In the genomic region with DNA sequence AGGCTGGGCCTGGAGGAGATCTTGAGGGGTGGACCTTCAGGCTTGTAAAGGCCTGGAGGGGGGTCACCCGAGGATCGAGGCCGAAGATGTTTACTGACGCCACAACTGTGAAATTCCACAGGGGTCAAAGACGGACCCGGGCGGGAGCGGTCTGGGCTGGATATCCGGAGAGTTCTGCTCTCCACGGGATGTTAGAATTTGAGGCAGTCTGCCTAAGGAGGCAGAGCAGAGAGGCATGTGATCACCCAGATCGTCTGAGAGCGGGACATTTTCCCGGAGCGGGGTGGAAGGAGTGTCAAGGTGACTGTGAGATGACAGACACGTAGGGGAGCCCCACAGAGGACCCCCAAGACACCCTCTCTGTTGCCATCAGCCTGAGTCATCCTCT, we compare ENCODE assay signal across 11 cellular contexts. TPM values are rescaled to one million over a fixed set of nuclear protein-coding genes. Genes with fewer than 3 reads are reported as not detected.
DNase-seq lines count a peak whose midpoint lies in the region; ATAC-seq and TF ChIP-seq lines count a peak whose summit lies in the region.
"Had no signal": no experiment of that assay in that cellular context is flagged by ENCODE, and none has a peak within 500 bp of the region (broad histone marks: within the 10 kb centered on the region; RNA-seq: fewer than 3 reads in every experiment).

No MANE protein-coding gene starts in this region.

- no peaks in the 10 kb centered on the region for H3K4me1 Mint-ChIP-seq in activated CD4-positive, alpha-beta T cell treated with anti-CD3 and anti-CD28 coated beads, Interleukin-2, amount 10 ng/mL, durations not matched to agents 24 days and 14 days

- no peaks in the 10 kb centered on the region for H3K79me2 ChIP-seq in GM23248 (ENCODE audit: insufficient read depth)
- no peaks in the 10 kb centered on the region for H3K79me2 ChIP-seq in PC-9 (ENCODE audit: low read depth)

- H3K9me3 ChIP-seq in GM23248 (ENCODE audit: low read depth) (no peaks in the 10 kb centered on the region), skeletal muscle tissue (ENCODE audit: control insufficient read depth in 3 of 3, low read length in 3 of 3) (no peaks in the 10 kb centered on the region), PC-9 (ENCODE audit: insufficient read depth, low read depth) (no peaks in the 10 kb centered on the region)
- H3K9me3 ChIP-seq: Caco-2 had no signal

- H3K9ac ChIP-seq in GM23248 (peak overlapping the region; percentile 78), skeletal muscle tissue (ENCODE audit: low read depth in 1 of 3, low read length in 3 of 3) (peak overlapping the region; percentile 24 to 80 (median 65))

- H2AFZ ChIP-seq in GM23248 (peak overlapping the region; percentile 66), PC-9 (no peak overlapping the region)

- in situ Hi-C loops in GM23248 (cut with MboI): no loop called here

- 2 to 3% methylated on average over 15 of the region's 15 CpGs for WGBS in GM23248 (ENCODE audit: low coverage in 1 of 2, low lambda C conversion rate in 2 of 2, missing lambda C conversion rate in 2 of 2), 2 experiments

- ATAC-seq in left lobe of liver (peak; percentile 55), HG03354 (IDR thresholded peaks at IDR 0.05; ENCODE audit: poor library complexity, severe bottlenecking, unreplicated experiment) (no peak)
- ATAC-seq: stimulated activated naive CD8-positive, alpha-beta T cell treated with anti-CD3 and anti-CD28 coated beads, Interleukin-15, amount 100 ng/mL, for 72 hours had no signal

- H3K27ac ChIP-seq in GM23248 (peak overlapping the region; percentile 87), coronary artery (peak overlapping the region; percentile 96 to 98), skeletal muscle tissue (ENCODE audit: low read depth, low read length) (peak overlapping the region; percentile 87), PC-9 (no peak overlapping the region)

- H3K27me3 ChIP-seq in GM23248 (replicated peaks; ENCODE audit: insufficient read depth): no peaks in the 10 kb centered on the region
- H3K27me3 ChIP-seq in skeletal muscle tissue (ENCODE audit: control insufficient read depth in 3 of 3, insufficient read depth in 3 of 3, low read length in 3 of 3): no peaks in the 10 kb centered on the region
- H3K27me3 ChIP-seq in PC-9 (ENCODE audit: insufficient read depth, low read depth): no peaks in the 10 kb centered on the region

- no peak overlapping the region for H3K4me3 Mint-ChIP-seq in activated CD4-positive, alpha-beta T cell treated with anti-CD3 and anti-CD28 coated beads, Interleukin-2, amount 10 ng/mL, durations not matched to agents 24 days and 14 days
- H3K4me3 Mint-ChIP-seq: stimulated activated naive CD8-positive, alpha-beta T cell treated with anti-CD3 and anti-CD28 coated beads, Interleukin-15, amount 100 ng/mL, for 72 hours had no signal

- H3K27me3 Mint-ChIP-seq in activated CD4-positive, alpha-beta T cell treated with anti-CD3 and anti-CD28 coated beads, Interleukin-2, amount 10 ng/mL, durations not matched to agents 24 days and 14 days: no peaks in the 10 kb centered on the region
- H3K27me3 Mint-ChIP-seq: stimulated activated naive CD8-positive, alpha-beta T cell treated with anti-CD3 and anti-CD28 coated beads, Interleukin-15, amount 100 ng/mL, for 72 hours had no signal

- no peaks in the 10 kb centered on the region for H3K36me3 ChIP-seq in GM23248 (ENCODE audit: low read depth)
- peaks cover 0 to 2% (median 0%) of the 10 kb centered on the region in 3 donors for H3K36me3 ChIP-seq in skeletal muscle tissue (ENCODE audit: control insufficient read depth in 3 of 3, insufficient read depth in 3 of 3, low read length in 3 of 3)
- no peaks in the 10 kb centered on the region for H3K36me3 ChIP-seq in PC-9 (ENCODE audit: low read depth)

- H3K4me2 ChIP-seq in GM23248 (ENCODE audit: unreplicated experiment) (peak overlapping the region; percentile 72), PC-9 (no peak overlapping the region)

- peak; percentile 72 for DNase-seq in GM23248
- peak; percentile 93 for DNase-seq in coronary artery (ENCODE audit: low spot score)
- no peak for DNase-seq in left lobe of liver (ENCODE audit: low spot score)
- no peak for DNase-seq in activated CD4-positive, alpha-beta T cell treated with anti-CD3 and anti-CD28 coated beads, Interleukin-2, amount 10 ng/mL, durations not matched to agents 24 days and 14 days
- no peak for DNase-seq in DMS 273 treated with DMSO at 0.1 percent for 48 hours (lab: John Stamatoyannopoulos, UW)
- no peak for DNase-seq in PC-9
- DNase-seq: Caco-2; MM.1S; stimulated activated naive CD8-positive, alpha-beta T cell treated with anti-CD3 and anti-CD28 coated beads, Interleukin-15, amount 100 ng/mL, for 72 hours had no signal

- H3F3A ChIP-seq in GM23248 (ENCODE audit: insufficient read depth): peaks cover 8% of the 10 kb centered on the region; the same call in 1 of the 2 replicates
- no peaks in the 10 kb centered on the region for H3F3A ChIP-seq in PC-9 (ENCODE audit: insufficient read depth, low read depth)

- no peak overlapping the region for H3K27ac Mint-ChIP-seq in activated CD4-positive, alpha-beta T cell treated with anti-CD3 and anti-CD28 coated beads, Interleukin-2, amount 10 ng/mL, durations not matched to agents 24 days and 14 days
- H3K27ac Mint-ChIP-seq: stimulated activated naive CD8-positive, alpha-beta T cell treated with anti-CD3 and anti-CD28 coated beads, Interleukin-15, amount 100 ng/mL, for 72 hours had no signal

- POLR2A ChIA-PET in PC-9 (lab: Charles Lee; ENCODE audit: unreplicated experiment): no interaction called here

- intact Hi-C loops in activated CD4-positive, alpha-beta T cell treated with anti-CD3 and anti-CD28 coated beads, Interleukin-2, amount 10 ng/mL, durations not matched to agents 24 days and 14 days (cut with micrococcal nuclease): no loop called here
- intact Hi-C loops in PC-9 (cut with micrococcal nuclease; ENCODE audit: unreplicated experiment): no loop called here

- BruUV-seq in PC-9 (replicated peaks; lab: Mats Ljungman, UMichigan): no TSS peak

- H3K9me2 ChIP-seq in GM23248 (ENCODE audit: insufficient read depth) (no peaks in the 10 kb centered on the region), PC-9 (ENCODE audit: insufficient read depth) (no peaks in the 10 kb centered on the region)

- H3K36me3 Mint-ChIP-seq in activated CD4-positive, alpha-beta T cell treated with anti-CD3 and anti-CD28 coated beads, Interleukin-2, amount 10 ng/mL, durations not matched to agents 24 days and 14 days (ENCODE audit: low read depth): peaks cover 1% of the 10 kb centered on the region

- TF ChIP-seq CTCF in coronary artery (IDR thresholded peaks at IDR 0.05): no peak
- TF ChIP-seq CTCF in PC-9 (conservative IDR thresholded peaks at IDR 0.05): no peak

- CTCF ChIA-PET in PC-9 (lab: Charles Lee): no interaction called here

- H3K4me1 ChIP-seq in GM23248 (ENCODE audit: insufficient read depth) (peaks cover 22% of the 10 kb centered on the region), skeletal muscle tissue (ENCODE audit: control insufficient read depth in 3 of 3, insufficient read depth in 3 of 3, low read length in 3 of 3) (peaks cover 48 to 60% (median 50%) of the 10 kb centered on the region in 3 donors), PC-9 (replicated peaks; ENCODE audit: insufficient read depth) (no peaks in the 10 kb centered on the region)
- H3K4me1 ChIP-seq: Caco-2 had no signal

- H4K20me1 ChIP-seq in GM23248 (ENCODE audit: insufficient read depth) (no peaks in the 10 kb centered on the region), PC-9 (ENCODE audit: insufficient read depth) (peaks cover 32% of the 10 kb centered on the region)

- H3K9me3 Mint-ChIP-seq in activated CD4-positive, alpha-beta T cell treated with anti-CD3 and anti-CD28 coated beads, Interleukin-2, amount 10 ng/mL, durations not matched to agents 24 days and 14 days: peaks cover 5% of the 10 kb centered on the region

- H3K4me3 ChIP-seq in GM23248 (peak overlapping the region; percentile 42), coronary artery (peak overlapping the region; percentile 59), skeletal muscle tissue (ENCODE audit: low read length in 3 of 3) (peak overlapping the region; percentile 47 to 66 (median 62)), PC-9 (no peak overlapping the region)

RNA-seq across cellular contexts. Expression of gene KLHL26, which starts 13.2 kb away (rescaled TPM):
- total RNA-seq in GM23248 (2014; rRNA removed; shearing (Covaris generic)): 5.7 and 6.4 TPM in 2 replicates
- 2.8 and 2.9 TPM in 2 replicates for polyA plus RNA-seq in GM23248 (2016; fragmentation: Nextera tagmentation; extraction: Ambion mirVana)
- total RNA-seq in left lobe of liver: 6.1 TPM
- 2.1 TPM for total RNA-seq in skeletal muscle tissue
- total RNA-seq in activated CD4-positive, alpha-beta T cell treated with anti-CD3 and anti-CD28 coated beads, Interleukin-2, amount 10 ng/mL, durations not matched to agents 24 days and 14 days: 12.1 and 14.0 TPM in 2 replicates
- 11.8 and 12.5 TPM in 2 replicates for total RNA-seq in PC-9 (2021)

RNA-seq across cellular contexts. Expression of gene CRTC1, which starts 33.4 kb away (rescaled TPM):
- total RNA-seq in GM23248 (2014; rRNA removed; shearing (Covaris generic)): 1.2 and 1.4 TPM in 2 replicates
- 4.0 and 5.1 TPM in 2 replicates for polyA plus RNA-seq in GM23248 (2016; fragmentation: Nextera tagmentation; extraction: Ambion mirVana)
- 6.2 TPM for total RNA-seq in left lobe of liver
- 3.1 TPM for total RNA-seq in skeletal muscle tissue
- total RNA-seq in activated CD4-positive, alpha-beta T cell treated with anti-CD3 and anti-CD28 coated beads, Interleukin-2, amount 10 ng/mL, durations not matched to agents 24 days and 14 days: 7.1 and 7.2 TPM in 2 replicates
- 13.3 and 16.6 TPM in 2 replicates for total RNA-seq in PC-9 (2021)

RNA-seq across cellular contexts. Expression of gene TMEM59L, which starts 37.4 kb away (rescaled TPM):
- total RNA-seq in GM23248 (2014; rRNA removed; shearing (Covaris generic)): 0.13 and 0.97 TPM in 2 replicates
- polyA plus RNA-seq in GM23248 (2016; fragmentation: Nextera tagmentation; extraction: Ambion mirVana): 2.1 and 3.4 TPM in 2 replicates
- total RNA-seq in left lobe of liver: not detected
- total RNA-seq in skeletal muscle tissue: 2.1 TPM
- total RNA-seq in activated CD4-positive, alpha-beta T cell treated with anti-CD3 and anti-CD28 coated beads, Interleukin-2, amount 10 ng/mL, durations not matched to agents 24 days and 14 days: not detected in 2 replicates
- 0.65 and 2.5 TPM in 2 replicates for total RNA-seq in PC-9 (2021)

RNA-seq across cellular contexts. Expression of gene CRLF1, which starts 43.4 kb away (rescaled TPM):
- 40.0 and 59.2 TPM in 2 replicates for total RNA-seq in GM23248 (2014; rRNA removed; shearing (Covaris generic))
- polyA plus RNA-seq in GM23248 (2016; fragmentation: Nextera tagmentation; extraction: Ambion mirVana): 8.6 and 9.9 TPM in 2 replicates
- 0.20 TPM for total RNA-seq in left lobe of liver
- total RNA-seq in skeletal muscle tissue: 2.6 TPM
- total RNA-seq in activated CD4-positive, alpha-beta T cell treated with anti-CD3 and anti-CD28 coated beads, Interleukin-2, amount 10 ng/mL, durations not matched to agents 24 days and 14 days: not detected in 2 replicates
- total RNA-seq in PC-9 (2021): 0.46 and 2.8 TPM in 2 replicates

Comparison
In these comparisons a context has a peak if more than half of its experiments do, and no peak if none do; other contexts are left out.
1. DNase-seq: peak in GM23248 (single experiment) and coronary artery (single experiment); none in left lobe of liver (single experiment), activated CD4-positive, alpha-beta T cell treated with anti-CD3 and anti-CD28 coated beads, Interleukin-2, amount 10 ng/mL, durations not matched to agents 24 days and 14 days (single experiment), DMS 273 treated with DMSO at 0.1 percent for 48 hours (single experiment) and PC-9 (0 of 2).